In the genomic region with DNA sequence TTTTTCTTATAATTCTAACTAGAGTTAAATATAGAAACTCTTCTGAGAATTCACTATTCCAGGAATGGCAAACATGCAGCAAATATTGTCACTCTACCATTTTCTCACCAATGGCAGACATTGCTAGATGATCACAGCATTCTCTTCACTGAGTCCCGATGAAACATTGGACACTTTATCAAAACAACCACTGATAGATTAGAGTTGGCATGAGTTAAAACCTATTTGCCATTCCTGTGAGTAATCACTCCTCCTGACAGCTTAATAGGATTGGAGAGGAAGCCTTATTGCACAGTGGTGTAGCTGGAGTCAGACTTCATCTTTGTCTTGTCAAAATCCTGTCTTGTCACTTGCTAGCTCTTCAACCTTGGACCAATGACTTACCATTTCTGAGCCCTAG, we compare ENCODE assay signal across 19 cellular contexts.
DNase-seq lines count a peak whose midpoint lies in the region; ATAC-seq, FAIRE-seq and TF ChIP-seq lines count a peak whose summit lies in the region.
"Had no signal": no experiment of that assay in that cellular context is flagged by ENCODE, and none has a peak within 500 bp of the region (broad histone marks: within the 10 kb centered on the region; RNA-seq: fewer than 3 reads in every experiment).

No MANE protein-coding gene starts in this region.

- no peak overlapping the region for H4K8ac ChIP-seq in mesenchymal stem cell (ENCODE audit: low read length)

- H3K23ac ChIP-seq in mesenchymal stem cell (ENCODE audit: low read length in 2 of 2): no peak overlapping the region

- no peak overlapping the region for H2BK15ac ChIP-seq in mesenchymal stem cell (ENCODE audit: low read depth, poor library complexity, severe bottlenecking)

- no peak overlapping the region for H4K91ac ChIP-seq in mesenchymal stem cell (ENCODE audit: low read length)

- H3K4me3 Mint-ChIP-seq in chondrocyte (ENCODE audit: unreplicated experiment): no peak overlapping the region
- no peak overlapping the region for H3K4me3 Mint-ChIP-seq in progenitor cell of endocrine pancreas (ENCODE audit: low read depth)
- no peak overlapping the region for H3K4me3 Mint-ChIP-seq in stimulated activated naive B cell treated with anti-CD40 and anti-IgM and Interleukin-4, amounts not matched to agents 10 μg/mL and 1 μg/mL and 100 μg/mL, for 72 hours

- peak; percentile 88 for FAIRE-seq in D721Med (lab: Jason Lieb, UNC)

- no peak overlapping the region for H3K4me3 ChIP-seq in mesenchymal stem cell (ENCODE audit: insufficient read depth in 1 of 2, low read depth in 1 of 2, low read length in 2 of 2)
- H3K4me3 ChIP-seq: adrenal gland, gastrocnemius medialis, smooth muscle cell, tibial artery had no signal

- H3K4me1 Mint-ChIP-seq in chondrocyte (ENCODE audit: low read depth) (peaks cover 55% of the 10 kb centered on the region), progenitor cell of endocrine pancreas (ENCODE audit: low read depth) (peaks cover 6% of the 10 kb centered on the region)
- H3K4me1 Mint-ChIP-seq in stimulated activated naive B cell treated with anti-CD40 and anti-IgM and Interleukin-4, amounts not matched to agents 10 μg/mL and 1 μg/mL and 100 μg/mL, for 72 hours: peaks cover 0 to 7% of the 10 kb centered on the region in 2 donors

- H3K9me3 Mint-ChIP-seq in chondrocyte (ENCODE audit: low read depth) (peaks cover 14% of the 10 kb centered on the region), progenitor cell of endocrine pancreas (ENCODE audit: low read depth) (peaks cover 9% of the 10 kb centered on the region)
- peaks cover 0 to 3% of the 10 kb centered on the region in 2 donors for H3K9me3 Mint-ChIP-seq in stimulated activated naive B cell treated with anti-CD40 and anti-IgM and Interleukin-4, amounts not matched to agents 10 μg/mL and 1 μg/mL and 100 μg/mL, for 72 hours

- H3K4ac ChIP-seq in mesenchymal stem cell (ENCODE audit: low read depth in 1 of 2, low read length in 2 of 2): no peak overlapping the region

- TF ChIP-seq CTCF in D721Med (IDR thresholded peaks at IDR 0.05; ENCODE audit: insufficient read depth, missing control alignments) (no peak), chondrocyte (IDR thresholded peaks at IDR 0.05) (no peak), progenitor cell of endocrine pancreas (IDR thresholded peaks at IDR 0.05; ENCODE audit: unreplicated experiment) (no peak)

- peak overlapping the region; percentile 10 for H3K4me2 ChIP-seq in mesenchymal stem cell (ENCODE audit: low read length, poor library complexity, severe bottlenecking)
- H3K4me2 ChIP-seq: smooth muscle cell had no signal

- WGBS in mesenchymal stem cell: 80% methylated on average over 1 of the region's 1 CpG

- H3K36me3 Mint-ChIP-seq in chondrocyte (ENCODE audit: low read depth) (no peaks in the 10 kb centered on the region), progenitor cell of endocrine pancreas (ENCODE audit: insufficient read depth) (no peaks in the 10 kb centered on the region)
- H3K36me3 Mint-ChIP-seq in stimulated activated naive B cell treated with anti-CD40 and anti-IgM and Interleukin-4, amounts not matched to agents 10 μg/mL and 1 μg/mL and 100 μg/mL, for 72 hours: no peaks in the 10 kb centered on the region

- peak overlapping the region; percentile 27 for H3K27ac ChIP-seq in mesenchymal stem cell (ENCODE audit: low read length, poor library complexity, severe bottlenecking)
- H3K27ac ChIP-seq: adrenal gland, gastrocnemius medialis, parathyroid adenoma, RWPE1, tibial artery had no signal

- H3K4me1 ChIP-seq in mesenchymal stem cell (ENCODE audit: control insufficient read depth, insufficient read depth, low read depth, low read length): peaks cover under 1% of the 10 kb centered on the region
- H3K4me1 ChIP-seq: adrenal gland, gastrocnemius medialis, parathyroid adenoma had no signal

- H3K79me1 ChIP-seq in mesenchymal stem cell (replicated peaks; ENCODE audit: low read length, poor library complexity, severe bottlenecking): no peaks in the 10 kb centered on the region

- H3K27ac Mint-ChIP-seq in chondrocyte (ENCODE audit: unreplicated experiment) (peak overlapping the region; percentile 88), progenitor cell of endocrine pancreas (no peak overlapping the region)
- no peak overlapping the region for H3K27ac Mint-ChIP-seq in stimulated activated naive B cell treated with anti-CD40 and anti-IgM and Interleukin-4, amounts not matched to agents 10 μg/mL and 1 μg/mL and 100 μg/mL, for 72 hours

- no peaks in the 10 kb centered on the region for H3K27me3 ChIP-seq in mesenchymal stem cell (ENCODE audit: control insufficient read depth in 1 of 2, insufficient read depth in 1 of 2, low read length in 2 of 2)
- H3K27me3 ChIP-seq: adrenal gland, gastrocnemius medialis, tibial artery had no signal

- DNase-seq in D721Med (ENCODE audit: insufficient read length, low spot score) (no peak), LHCN-M2 (ENCODE audit: low read depth) (peak; percentile 66), chondrocyte (ENCODE audit: low spot score) (no peak), mesenchymal stem cell (peak; percentile 7), progenitor cell of endocrine pancreas (ENCODE audit: low spot score, unreplicated experiment) (no peak)
- no peak for DNase-seq in stimulated activated naive B cell treated with anti-CD40 and anti-IgM and Interleukin-4, amounts not matched to agents 10 μg/mL and 1 μg/mL and 100 μg/mL, for 72 hours
- DNase-seq: activated CD8-positive, alpha-beta memory T cell treated with anti-CD3 and anti-CD28 coated beads for 24 hours; adrenal gland; cerebellar nuclear complex; DMS 273 treated with DMSO at 0.1 percent for 48 hours; gastrocnemius medialis; NCI-H1417 treated with DMSO at 0.1 percent for 48 hours; NK-92 treated with Interleukin-12 subunit alpha and Interleukin-12 subunit beta, amount 100 ng/mL, for 24 hours; tibial artery had no signal

- no peak overlapping the region for H2AK5ac ChIP-seq in mesenchymal stem cell (ENCODE audit: low read length, severe bottlenecking)

- no peaks in the 10 kb centered on the region for H3K36me3 ChIP-seq in mesenchymal stem cell (ENCODE audit: control insufficient read depth in 1 of 2, insufficient read depth in 2 of 2, low read depth in 1 of 2, low read length in 2 of 2)
- H3K36me3 ChIP-seq: adrenal gland, gastrocnemius medialis, tibial artery had no signal

- no peak overlapping the region for H2BK5ac ChIP-seq in mesenchymal stem cell (ENCODE audit: low read depth, low read length, poor library complexity, severe bottlenecking)

- no peak for ATAC-seq in GM18858 (IDR thresholded peaks at IDR 0.05; ENCODE audit: unreplicated experiment)
- ATAC-seq in GM21526 (IDR thresholded peaks at IDR 0.05; ENCODE audit: low FRiP score, unreplicated experiment): no peak
- no peak for ATAC-seq in stimulated activated naive B cell treated with anti-CD40 and anti-IgM and Interleukin-4, amounts not matched to agents 10 μg/mL and 1 μg/mL and 100 μg/mL, for 72 hours (replicated peaks)
- ATAC-seq: gastrocnemius medialis had no signal

- H3K18ac ChIP-seq in mesenchymal stem cell (ENCODE audit: low read depth in 1 of 2, low read length in 2 of 2): no peak overlapping the region

- no peak overlapping the region for H3K9ac ChIP-seq in mesenchymal stem cell (ENCODE audit: low read length)
- H3K9ac ChIP-seq: parathyroid adenoma had no signal

- H3K14ac ChIP-seq in mesenchymal stem cell (ENCODE audit: low read length in 2 of 2): no peak overlapping the region

- peaks cover 8% of the 10 kb centered on the region for H3K9me3 ChIP-seq in mesenchymal stem cell (ENCODE audit: control insufficient read depth, low read length)
- H3K9me3 ChIP-seq: adrenal gland, gastrocnemius medialis, tibial artery had no signal

- no peak overlapping the region for H2AFZ ChIP-seq in mesenchymal stem cell (ENCODE audit: low read depth, low read length)
- H2AFZ ChIP-seq: parathyroid adenoma had no signal

- H2BK12ac ChIP-seq in mesenchymal stem cell (ENCODE audit: low read length in 2 of 2): no peak overlapping the region

- H3K27me3 Mint-ChIP-seq in chondrocyte (ENCODE audit: low read depth) (no peaks in the 10 kb centered on the region), progenitor cell of endocrine pancreas (no peaks in the 10 kb centered on the region)
- no peaks in the 10 kb centered on the region for H3K27me3 Mint-ChIP-seq in stimulated activated naive B cell treated with anti-CD40 and anti-IgM and Interleukin-4, amounts not matched to agents 10 μg/mL and 1 μg/mL and 100 μg/mL, for 72 hours

- no peak overlapping the region for H2BK120ac ChIP-seq in mesenchymal stem cell (ENCODE audit: low read depth, low read length)

Comparison
In these comparisons a context has a peak if more than half of its experiments do, and no peak if none do; other contexts are left out.
1. DNase-seq: peak in LHCN-M2 (single experiment) and mesenchymal stem cell (single experiment); none in D721Med (single experiment), chondrocyte (single experiment), progenitor cell of endocrine pancreas (single experiment) and stimulated activated naive B cell treated with anti-CD40 and anti-IgM and Interleukin-4, amounts not matched to agents 10 μg/mL and 1 μg/mL and 100 μg/mL, for 72 hours (single experiment).